Comparison of ENCODE assay signal across 2 cellular contexts in genomic region chr15:39914977-39915376, GRCh38.
TF ChIP-seq lines count a peak whose summit lies in the region.

No MANE protein-coding gene starts in this region.

TF ChIP-seq in HepG2, 621 proteins besides CTCF, POLR2A, EP300 and RAD21:
- TF ChIP-seq HDAC2 (CRISPR knock-in tag; IDR thresholded peaks at IDR 0.05): no peak
- peak; percentile 96 for TF ChIP-seq ZNF12 (CRISPR knock-in tag; IDR thresholded peaks at IDR 0.05)
- TF ChIP-seq LCORL (IDR thresholded peaks at IDR 0.05): no peak
- no peak for TF ChIP-seq LCORL (CRISPR knock-in tag; IDR thresholded peaks at IDR 0.05)
- TF ChIP-seq, protein P1, sequence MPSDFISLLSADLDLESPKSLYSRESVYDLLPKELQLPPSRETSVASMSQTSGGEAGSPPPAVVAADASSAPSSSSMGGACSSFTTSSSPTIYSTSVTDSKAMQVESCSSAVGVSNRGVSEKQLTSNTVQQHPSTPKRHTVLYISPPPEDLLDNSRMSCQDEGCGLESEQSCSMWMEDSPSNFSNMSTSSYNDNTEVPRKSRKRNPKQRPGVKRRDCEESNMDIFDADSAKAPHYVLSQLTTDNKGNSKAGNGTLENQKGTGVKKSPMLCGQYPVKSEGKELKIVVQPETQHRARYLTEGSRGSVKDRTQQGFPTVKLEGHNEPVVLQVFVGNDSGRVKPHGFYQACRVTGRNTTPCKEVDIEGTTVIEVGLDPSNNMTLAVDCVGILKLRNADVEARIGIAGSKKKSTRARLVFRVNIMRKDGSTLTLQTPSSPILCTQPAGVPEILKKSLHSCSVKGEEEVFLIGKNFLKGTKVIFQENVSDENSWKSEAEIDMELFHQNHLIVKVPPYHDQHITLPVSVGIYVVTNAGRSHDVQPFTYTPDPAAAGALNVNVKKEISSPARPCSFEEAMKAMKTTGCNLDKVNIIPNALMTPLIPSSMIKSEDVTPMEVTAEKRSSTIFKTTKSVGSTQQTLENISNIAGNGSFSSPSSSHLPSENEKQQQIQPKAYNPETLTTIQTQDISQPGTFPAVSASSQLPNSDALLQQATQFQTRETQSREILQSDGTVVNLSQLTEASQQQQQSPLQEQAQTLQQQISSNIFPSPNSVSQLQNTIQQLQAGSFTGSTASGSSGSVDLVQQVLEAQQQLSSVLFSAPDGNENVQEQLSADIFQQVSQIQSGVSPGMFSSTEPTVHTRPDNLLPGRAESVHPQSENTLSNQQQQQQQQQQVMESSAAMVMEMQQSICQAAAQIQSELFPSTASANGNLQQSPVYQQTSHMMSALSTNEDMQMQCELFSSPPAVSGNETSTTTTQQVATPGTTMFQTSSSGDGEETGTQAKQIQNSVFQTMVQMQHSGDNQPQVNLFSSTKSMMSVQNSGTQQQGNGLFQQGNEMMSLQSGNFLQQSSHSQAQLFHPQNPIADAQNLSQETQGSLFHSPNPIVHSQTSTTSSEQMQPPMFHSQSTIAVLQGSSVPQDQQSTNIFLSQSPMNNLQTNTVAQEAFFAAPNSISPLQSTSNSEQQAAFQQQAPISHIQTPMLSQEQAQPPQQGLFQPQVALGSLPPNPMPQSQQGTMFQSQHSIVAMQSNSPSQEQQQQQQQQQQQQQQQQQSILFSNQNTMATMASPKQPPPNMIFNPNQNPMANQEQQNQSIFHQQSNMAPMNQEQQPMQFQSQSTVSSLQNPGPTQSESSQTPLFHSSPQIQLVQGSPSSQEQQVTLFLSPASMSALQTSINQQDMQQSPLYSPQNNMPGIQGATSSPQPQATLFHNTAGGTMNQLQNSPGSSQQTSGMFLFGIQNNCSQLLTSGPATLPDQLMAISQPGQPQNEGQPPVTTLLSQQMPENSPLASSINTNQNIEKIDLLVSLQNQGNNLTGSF (CRISPR knock-in tag; IDR thresholded peaks at IDR 0.05): no peak

TF ChIP-seq in K562, 482 proteins besides CTCF, POLR2A, EP300 and RAD21:
- TF ChIP-seq RHOXF2B (CRISPR knock-in tag; conservative IDR thresholded peaks at IDR 0.05) (no peak), ZNF318 (IDR thresholded peaks at IDR 0.05; ENCODE audit: borderline replicate concordance in 1 of 2, low read depth in 1 of 2) (no peak), ZBTB8A (IDR thresholded peaks at IDR 0.05; ENCODE audit: partially characterized antibody) (no peak), MAZ (CRISPR knock-in tag; conservative IDR thresholded peaks at IDR 0.05 in 1 of 2, IDR thresholded peaks at IDR 0.05 in 1 of 2) (no peak), ZNF212 (CRISPR knock-in tag; IDR thresholded peaks at IDR 0.05) (no peak), ZNF12 (CRISPR knock-in tag; IDR thresholded peaks at IDR 0.05) (peak; percentile 92)
- TF ChIP-seq, protein P2, sequence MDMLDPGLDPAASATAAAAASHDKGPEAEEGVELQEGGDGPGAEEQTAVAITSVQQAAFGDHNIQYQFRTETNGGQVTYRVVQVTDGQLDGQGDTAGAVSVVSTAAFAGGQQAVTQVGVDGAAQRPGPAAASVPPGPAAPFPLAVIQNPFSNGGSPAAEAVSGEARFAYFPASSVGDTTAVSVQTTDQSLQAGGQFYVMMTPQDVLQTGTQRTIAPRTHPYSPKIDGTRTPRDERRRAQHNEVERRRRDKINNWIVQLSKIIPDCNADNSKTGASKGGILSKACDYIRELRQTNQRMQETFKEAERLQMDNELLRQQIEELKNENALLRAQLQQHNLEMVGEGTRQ (CRISPR knock-in tag; IDR thresholded peaks at IDR 0.05): no peak
